In the genomic region with DNA sequence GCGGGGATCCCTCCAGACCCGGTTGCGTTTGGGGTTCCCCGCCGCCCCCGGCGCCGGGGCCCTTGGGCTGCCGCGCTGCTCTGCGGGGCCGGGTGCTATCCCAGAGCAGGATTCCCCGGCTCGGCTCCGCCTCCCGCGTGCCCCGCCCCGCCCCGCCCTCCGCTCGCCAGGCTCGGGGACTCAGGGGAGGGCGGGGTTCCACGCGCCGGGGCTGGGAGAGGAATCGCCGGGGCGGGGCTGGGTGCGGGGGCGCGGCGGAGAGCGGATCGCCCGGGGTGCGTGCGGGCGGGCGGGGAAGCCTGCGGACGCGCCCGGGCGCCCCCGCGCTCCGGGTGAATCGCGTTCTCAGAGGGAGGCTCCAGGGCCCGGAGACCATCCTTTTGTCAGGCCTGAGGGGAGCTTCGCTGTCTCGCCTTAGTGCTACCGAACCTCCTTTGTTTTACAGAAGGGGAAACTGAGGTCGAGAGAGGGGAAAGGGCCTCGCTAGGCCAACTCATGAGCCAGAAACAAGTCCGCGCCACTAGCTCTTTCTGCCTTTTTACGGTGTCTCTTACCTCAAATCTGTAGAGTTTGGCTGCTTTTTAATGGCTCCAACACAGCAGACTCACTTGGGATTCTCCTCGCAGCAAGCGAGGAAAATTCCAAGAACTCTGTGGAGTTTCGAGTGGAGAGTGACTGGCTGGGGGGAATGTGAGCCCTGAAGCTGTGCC, we compare ENCODE assay signal across 7 cellular contexts. TPM values are rescaled to one million over a fixed set of nuclear protein-coding genes. Genes with fewer than 3 reads are reported as not detected.
DNase-seq lines count a peak whose midpoint lies in the region; ATAC-seq, FAIRE-seq and TF ChIP-seq lines count a peak whose summit lies in the region.

A gene (minus strand): TSS at position 82 of the 710 bp plus-strand sequence. CDS start 260 bp downstream, outside the sequence.

- DNase-seq in GM18507 (ENCODE audit: extremely low spot score, insufficient read length, low read depth): peak; percentile 67
- peak; percentile 27 for DNase-seq in NCI-H82 treated with DMSO at 0.1 percent for 48 hours (lab: John Stamatoyannopoulos, UW; ENCODE audit: unreplicated experiment)
- DNase-seq in activated T-cell treated with anti-CD3 and anti-CD28 coated beads for 24 hours (ENCODE audit: low read depth): peak; percentile 71
- no peak for DNase-seq in epithelial cell of proximal tubule (ENCODE audit: low read depth)
- DNase-seq in mucosa of gallbladder (ENCODE audit: low spot score): peak; percentile 81
- peak; percentile 67 to 74 for DNase-seq in stimulated activated CD8-positive, alpha-beta memory T cell treated with anti-CD3 and anti-CD28 coated beads, Interleukin-2, amount 100 ng/mL, for 48 hours (ENCODE audit: low read depth in 2 of 2)

- no peak for TF ChIP-seq CTCF in epithelial cell of proximal tubule (conservative IDR thresholded peaks at IDR 0.05; ENCODE audit: low read depth, low read length)

- peak within 1 kb of the TSS; percentile 56 for H3K4me3 ChIP-seq in epithelial cell of proximal tubule (ENCODE audit: low read depth, low read length)

- ATAC-seq in HG02763 (IDR thresholded peaks at IDR 0.05; ENCODE audit: unreplicated experiment): peak; percentile 66

- no peak for FAIRE-seq in GM18507 (lab: Jason Lieb, UNC)

RNA-seq across cellular contexts. Expression of the gene that starts here (rescaled TPM):
- 5.0 and 5.7 TPM in 2 replicates for total RNA-seq in epithelial cell of proximal tubule
- 14.6 TPM for total RNA-seq in mucosa of gallbladder
